ENCODE assay signal across 3 cellular contexts in the genomic region with DNA sequence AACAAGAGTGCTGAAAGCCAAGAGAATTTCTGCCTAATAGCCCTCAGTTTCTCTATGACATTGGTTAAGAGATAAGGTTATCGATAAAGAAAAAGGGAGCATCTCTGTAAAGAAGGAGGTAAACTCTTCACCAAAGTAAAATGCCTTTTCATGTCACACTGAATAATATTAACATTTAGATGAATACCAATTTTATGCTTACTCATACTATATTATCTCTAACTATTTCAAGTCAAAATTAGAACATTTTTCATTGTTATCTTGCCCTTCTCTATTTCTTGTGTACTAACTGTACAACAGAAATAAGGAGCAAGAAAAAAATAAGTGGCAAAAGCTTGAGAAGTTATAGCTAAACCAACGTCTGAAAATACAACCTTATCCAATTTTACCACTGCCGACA.
TF ChIP-seq lines count a peak whose summit lies in the region.

No MANE protein-coding gene starts in this region.

TF ChIP-seq in HepG2, 621 proteins besides CTCF, POLR2A, EP300 and RAD21:
- TF ChIP-seq ELF4 (CRISPR knock-in tag; IDR thresholded peaks at IDR 0.05; ENCODE audit: borderline replicate concordance), result no peak
- TF ChIP-seq MAFK (conservative IDR thresholded peaks at IDR 0.05 in 1 of 2, IDR thresholded peaks at IDR 0.05 in 1 of 2; ENCODE audit: low read length in 2 of 2), result 0 out of 4 replicates have a peak, but pooled peaks have one; percentile 11 to 14
TF ChIP-seq in HepG2: peak in this region for 1.

TF ChIP-seq in A549, 52 proteins besides CTCF, POLR2A, EP300 and RAD21:
- TF ChIP-seq, protein P1, sequence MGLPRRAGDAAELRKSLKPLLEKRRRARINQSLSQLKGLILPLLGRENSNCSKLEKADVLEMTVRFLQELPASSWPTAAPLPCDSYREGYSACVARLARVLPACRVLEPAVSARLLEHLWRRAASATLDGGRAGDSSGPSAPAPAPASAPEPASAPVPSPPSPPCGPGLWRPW (IDR thresholded peaks at IDR 0.05), result no peak
- peak; percentile 62 for TF ChIP-seq MAFK (IDR thresholded peaks at IDR 0.05; ENCODE audit: partially characterized antibody)
TF ChIP-seq in A549: peak in this region for 1.

TF ChIP-seq in K562, 482 proteins besides CTCF, POLR2A, EP300 and RAD21:
- TF ChIP-seq C11orf30 (IDR thresholded peaks at IDR 0.05; ENCODE audit: low read depth) (peak; percentile 11; the same call in 1 of the 2 replicates), SMAD3 (CRISPR knock-in tag; conservative IDR thresholded peaks at IDR 0.05) (no peak), ZNF316 (IDR thresholded peaks at IDR 0.05) (peak; percentile 51; the same call in 1 of the 2 replicates)
